Comparison of ENCODE assay signal across 26 cellular contexts in the genomic region with DNA sequence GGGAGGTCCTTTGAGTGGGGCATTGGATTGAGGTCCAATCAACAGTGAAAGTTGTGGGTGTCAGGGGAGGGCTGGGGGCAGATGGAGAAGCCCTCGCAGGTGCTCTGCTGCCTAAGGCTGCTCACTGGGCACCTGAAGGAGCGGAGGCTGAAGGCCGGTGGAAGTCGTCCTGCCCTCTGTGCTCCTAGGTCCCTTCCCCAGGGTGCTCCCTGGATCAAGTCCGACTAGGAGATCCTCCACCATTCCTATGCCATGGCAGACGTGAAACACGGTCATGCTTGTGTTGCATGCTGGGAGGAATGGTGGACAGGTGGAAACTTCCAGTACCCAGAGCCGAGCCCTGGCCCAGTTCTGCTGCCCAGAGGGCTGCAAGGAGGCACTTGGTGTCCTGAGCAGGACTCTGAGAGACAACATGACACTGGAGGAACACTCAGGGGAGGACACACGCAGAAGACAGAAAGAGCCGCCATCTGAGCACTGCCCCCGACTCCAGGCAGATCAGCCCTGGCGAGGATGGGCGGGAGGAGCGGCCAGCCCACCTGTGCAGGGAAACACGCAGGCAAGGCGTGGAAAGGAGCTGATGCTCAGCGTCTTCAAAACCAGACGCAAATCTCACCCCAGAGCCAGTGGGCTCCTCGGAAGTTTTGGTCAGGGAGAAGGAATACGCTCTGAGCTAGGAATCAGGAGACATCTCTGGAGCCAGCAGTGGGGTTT.
"Had no signal": no experiment of that assay in that cellular context is flagged by ENCODE, and none has a peak within 500 bp of the region (broad histone marks: within the 10 kb centered on the region; RNA-seq: fewer than 3 reads in every experiment).

No MANE protein-coding gene starts in this region.

- H3K79me2 ChIP-seq: hepatocyte, parathyroid adenoma had no signal

- H2AFZ ChIP-seq: hepatocyte, neural progenitor cell, parathyroid adenoma had no signal

- FAIRE-seq: endothelial cell of umbilical vein, islet of Langerhans, urothelium cell line had no signal

- H3K9ac ChIP-seq: neural progenitor cell, parathyroid adenoma had no signal

- DNase-seq: cerebellar nuclear complex; colonic mucosa; dermis blood vessel endothelial cell; endodermal cell; erythroblast; foreskin keratinocyte; kidney glomerular epithelial cell; natural killer cell; occipital lobe; psoas muscle; retina; right lobe of liver; spleen; stimulated activated CD4-positive, alpha-beta T cell treated with anti-CD3 and anti-CD28 coated beads, Interleukin-15, amount 100 ng/mL, for 24 hours; stimulated activated CD4-positive, alpha-beta T cell treated with anti-CD3 and anti-CD28 coated beads, Interleukin-1b, Interleukin-23, amount 100 ng/mL, for 48 hours; stimulated activated CD4-positive, alpha-beta T cell treated with anti-CD3 and anti-CD28 coated beads, Interleukin-4, amount 100 ng/mL, for 24 hours; stimulated activated naive B cell treated with anti-CD40 and anti-IgM and Interleukin-4, amounts not matched to agents 10 μg/mL and 1 μg/mL and 100 μg/mL, for 72 hours; trophoblast cell had no signal

- H3K27me3 Mint-ChIP-seq: memory B cell had no signal

- H3K4me1 Mint-ChIP-seq: endodermal cell; memory B cell; mesothelial cell of epicardium; natural killer cell; stimulated activated naive B cell treated with anti-CD40 and anti-IgM and Interleukin-4, amounts not matched to agents 10 μg/mL and 1 μg/mL and 100 μg/mL, for 72 hours had no signal

- H3K4me1 ChIP-seq: colonic mucosa, foreskin keratinocyte, neural progenitor cell, parathyroid adenoma, psoas muscle, spleen had no signal

- H3K36me3 ChIP-seq: colonic mucosa, neural progenitor cell, right lobe of liver, spleen had no signal

- H3K9me3 Mint-ChIP-seq: endodermal cell, mesothelial cell of epicardium had no signal

- H3K27me3 ChIP-seq: colonic mucosa, foreskin keratinocyte, hepatocyte, neural progenitor cell, right lobe of liver had no signal

- H3K36me3 Mint-ChIP-seq: mesothelial cell of epicardium; natural killer cell; neural progenitor cell; stimulated activated naive B cell treated with anti-CD40 and anti-IgM and Interleukin-4, amounts not matched to agents 10 μg/mL and 1 μg/mL and 100 μg/mL, for 72 hours had no signal

- H3K4me3 ChIP-seq: colonic mucosa, hepatocyte, neural progenitor cell, psoas muscle, right lobe of liver, spleen had no signal

- ATAC-seq: foreskin keratinocyte; natural killer cell; psoas muscle; stimulated activated naive B cell treated with anti-CD40 and anti-IgM and Interleukin-4, amounts not matched to agents 10 μg/mL and 1 μg/mL and 100 μg/mL, for 72 hours had no signal

- H3K9me3 ChIP-seq: colonic mucosa, psoas muscle, right lobe of liver had no signal

- H3K27ac ChIP-seq: colonic mucosa, foreskin keratinocyte, hepatocyte, neural progenitor cell, parathyroid adenoma, psoas muscle, right lobe of liver, spleen had no signal

- H3K27ac Mint-ChIP-seq: endodermal cell; memory B cell; mesothelial cell of epicardium; natural killer cell; stimulated activated naive B cell treated with anti-CD40 and anti-IgM and Interleukin-4, amounts not matched to agents 10 μg/mL and 1 μg/mL and 100 μg/mL, for 72 hours had no signal

- H3K4me2 ChIP-seq: hepatocyte, neural progenitor cell had no signal

- H3K4me3 Mint-ChIP-seq: endodermal cell; memory B cell; mesothelial cell of epicardium; natural killer cell; stimulated activated naive B cell treated with anti-CD40 and anti-IgM and Interleukin-4, amounts not matched to agents 10 μg/mL and 1 μg/mL and 100 μg/mL, for 72 hours had no signal
